In the genomic region with DNA sequence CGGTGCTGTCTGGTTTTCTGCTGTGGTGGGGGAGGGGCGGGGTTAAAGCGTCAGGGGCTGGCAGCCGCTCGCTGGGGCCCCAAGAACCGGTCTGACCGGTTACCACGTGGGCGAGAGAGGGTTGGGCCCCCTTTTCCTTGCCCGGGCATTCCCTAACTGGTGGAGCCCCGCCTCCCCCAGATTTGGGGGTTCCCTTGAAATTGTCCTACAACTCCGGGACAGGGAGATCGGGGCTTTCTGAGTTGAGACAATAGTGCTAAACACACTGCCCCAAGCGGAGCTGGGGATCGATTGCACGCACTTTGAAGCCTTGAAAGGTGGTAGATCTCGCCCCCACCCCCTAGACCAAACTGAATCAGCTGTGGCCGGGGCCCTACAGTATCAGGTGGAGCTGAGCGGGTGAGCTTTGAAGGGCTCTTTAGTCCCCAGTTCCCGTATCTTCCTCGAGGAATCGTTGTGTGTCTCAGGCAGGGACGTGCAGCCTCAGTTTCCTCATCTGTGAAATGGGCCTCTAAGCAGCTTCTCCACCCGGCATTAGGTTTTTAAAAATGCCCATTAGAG, we compare ENCODE assay signal across 8 cellular contexts. TPM values are rescaled to one million over a fixed set of nuclear protein-coding genes. Genes with fewer than 3 reads are reported as not detected.
DNase-seq lines count a peak whose midpoint lies in the region; ATAC-seq, FAIRE-seq and TF ChIP-seq lines count a peak whose summit lies in the region.

No MANE protein-coding gene starts in this region.

- H3K4me1 ChIP-seq in adrenal gland (replicated peaks in 1 of 2), result peaks cover 11 to 28% of the 10 kb centered on the region in 2 donors

- H3K4me1 Mint-ChIP-seq in T-helper 17 cell, result peaks cover 59% of the 10 kb centered on the region

- DNase-seq in D721Med (ENCODE audit: insufficient read length, low spot score), result no peak
- peak; percentile 62 to 71 (median 65) for DNase-seq in T-helper 17 cell
- DNase-seq in adrenal gland, result peak; percentile 76 to 87 (median 83)
- peak; percentile 57 for DNase-seq in hepatic stellate cell (ENCODE audit: low spot score)
- DNase-seq in skeletal muscle cell (ENCODE audit: low read depth), result no peak
- DNase-seq in cerebellar nuclear complex (lab: John Stamatoyannopoulos, UW), result no peak

- H3K27ac Mint-ChIP-seq in T-helper 17 cell, result peak overlapping the region; percentile 97

- ATAC-seq in T-helper 17 cell (peak; percentile 32), GM21515 (IDR thresholded peaks at IDR 0.05; ENCODE audit: unreplicated experiment) (no peak)

- peak overlapping the region; percentile 93 for H3K4me3 Mint-ChIP-seq in T-helper 17 cell

- TF ChIP-seq CTCF in D721Med (IDR thresholded peaks at IDR 0.05; ENCODE audit: insufficient read depth, missing control alignments) (peak; percentile 13), adrenal gland (IDR thresholded peaks at IDR 0.05) (peak in 2 of 6 experiments; percentile 11 to 23)

- peak in 1 of 2 donors; percentile 21 for TF ChIP-seq POLR2A in adrenal gland (IDR thresholded peaks at IDR 0.05)

- peaks cover 8% of the 10 kb centered on the region for H3K36me3 Mint-ChIP-seq in T-helper 17 cell (ENCODE audit: low read depth)

- FAIRE-seq in D721Med (lab: Jason Lieb, UNC), result no peak

- H3K9me3 ChIP-seq in T-helper 17 cell (ENCODE audit: control insufficient read depth, low read length, poor library complexity, severe bottlenecking), result peaks cover 4% of the 10 kb centered on the region
- H3K9me3 ChIP-seq in adrenal gland (replicated peaks in 1 of 3), result no peaks in the 10 kb centered on the region

- peak overlapping the region; percentile 97 to 99 (median 98) for H3K27ac ChIP-seq in adrenal gland

- no peak for TF ChIP-seq RAD21 in Ishikawa (IDR thresholded peaks at IDR 0.05; ENCODE audit: low read depth)

- intact Hi-C loops in adrenal gland (cut with DNase I), result no loop called here

- H3K27me3 ChIP-seq in adrenal gland, result no peaks in the 10 kb centered on the region

- H3K4me3 ChIP-seq in adrenal gland (peak overlapping the region in 3 of 4 donors; percentile 19 to 88 (median 64)), skeletal muscle cell (ENCODE audit: low read depth, low read length) (peak overlapping the region; percentile 81)

- H3K36me3 ChIP-seq in adrenal gland (replicated peaks in 1 of 2), result no peaks in the 10 kb centered on the region

- TF ChIP-seq EP300 in Ishikawa (IDR thresholded peaks at IDR 0.05; ENCODE audit: borderline replicate concordance), result peak; percentile 59

- no peaks in the 10 kb centered on the region for H3K27me3 Mint-ChIP-seq in T-helper 17 cell

- WGBS in adrenal gland, 4 donors, result 5 to 10% (median 6%) methylated on average over 13 to 24 of the region's 24 CpGs

TF ChIP-seq in Ishikawa, 13 proteins besides CTCF, POLR2A, EP300 and RAD21:
- peak; percentile 66 for TF ChIP-seq EGR1 (IDR thresholded peaks at IDR 0.05)
- 0 out of 2 replicates have a peak, but pooled peaks have one; percentile 18 for TF ChIP-seq FOXM1 (IDR thresholded peaks at IDR 0.05; ENCODE audit: borderline replicate concordance, low read depth)
- peak; percentile 34; the same call in 1 of the 2 replicates for TF ChIP-seq CREB1 (IDR thresholded peaks at IDR 0.05; ENCODE audit: low read depth)
- TF ChIP-seq TAF1 (IDR thresholded peaks at IDR 0.05; ENCODE audit: low read depth), result 0 out of 2 replicates have a peak, but pooled peaks have one; percentile 24
- TF ChIP-seq TCF12 (IDR thresholded peaks at IDR 0.05; ENCODE audit: low read depth), result peak; percentile 84
- TF ChIP-seq NFIC (IDR thresholded peaks at IDR 0.05), result peak; percentile 77
- 0 out of 2 replicates have a peak, but pooled peaks have one; percentile 24 for TF ChIP-seq CEBPB (IDR thresholded peaks at IDR 0.05)
- TF ChIP-seq, protein P1, sequence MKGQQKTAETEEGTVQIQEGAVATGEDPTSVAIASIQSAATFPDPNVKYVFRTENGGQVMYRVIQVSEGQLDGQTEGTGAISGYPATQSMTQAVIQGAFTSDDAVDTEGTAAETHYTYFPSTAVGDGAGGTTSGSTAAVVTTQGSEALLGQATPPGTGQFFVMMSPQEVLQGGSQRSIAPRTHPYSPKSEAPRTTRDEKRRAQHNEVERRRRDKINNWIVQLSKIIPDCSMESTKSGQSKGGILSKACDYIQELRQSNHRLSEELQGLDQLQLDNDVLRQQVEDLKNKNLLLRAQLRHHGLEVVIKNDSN (IDR thresholded peaks at IDR 0.05), result peak; percentile 93
- TF ChIP-seq, protein P2, sequence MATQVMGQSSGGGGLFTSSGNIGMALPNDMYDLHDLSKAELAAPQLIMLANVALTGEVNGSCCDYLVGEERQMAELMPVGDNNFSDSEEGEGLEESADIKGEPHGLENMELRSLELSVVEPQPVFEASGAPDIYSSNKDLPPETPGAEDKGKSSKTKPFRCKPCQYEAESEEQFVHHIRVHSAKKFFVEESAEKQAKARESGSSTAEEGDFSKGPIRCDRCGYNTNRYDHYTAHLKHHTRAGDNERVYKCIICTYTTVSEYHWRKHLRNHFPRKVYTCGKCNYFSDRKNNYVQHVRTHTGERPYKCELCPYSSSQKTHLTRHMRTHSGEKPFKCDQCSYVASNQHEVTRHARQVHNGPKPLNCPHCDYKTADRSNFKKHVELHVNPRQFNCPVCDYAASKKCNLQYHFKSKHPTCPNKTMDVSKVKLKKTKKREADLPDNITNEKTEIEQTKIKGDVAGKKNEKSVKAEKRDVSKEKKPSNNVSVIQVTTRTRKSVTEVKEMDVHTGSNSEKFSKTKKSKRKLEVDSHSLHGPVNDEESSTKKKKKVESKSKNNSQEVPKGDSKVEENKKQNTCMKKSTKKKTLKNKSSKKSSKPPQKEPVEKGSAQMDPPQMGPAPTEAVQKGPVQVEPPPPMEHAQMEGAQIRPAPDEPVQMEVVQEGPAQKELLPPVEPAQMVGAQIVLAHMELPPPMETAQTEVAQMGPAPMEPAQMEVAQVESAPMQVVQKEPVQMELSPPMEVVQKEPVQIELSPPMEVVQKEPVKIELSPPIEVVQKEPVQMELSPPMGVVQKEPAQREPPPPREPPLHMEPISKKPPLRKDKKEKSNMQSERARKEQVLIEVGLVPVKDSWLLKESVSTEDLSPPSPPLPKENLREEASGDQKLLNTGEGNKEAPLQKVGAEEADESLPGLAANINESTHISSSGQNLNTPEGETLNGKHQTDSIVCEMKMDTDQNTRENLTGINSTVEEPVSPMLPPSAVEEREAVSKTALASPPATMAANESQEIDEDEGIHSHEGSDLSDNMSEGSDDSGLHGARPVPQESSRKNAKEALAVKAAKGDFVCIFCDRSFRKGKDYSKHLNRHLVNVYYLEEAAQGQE (IDR thresholded peaks at IDR 0.05; ENCODE audit: low read depth), result no peak
- TF ChIP-seq, protein P3, sequence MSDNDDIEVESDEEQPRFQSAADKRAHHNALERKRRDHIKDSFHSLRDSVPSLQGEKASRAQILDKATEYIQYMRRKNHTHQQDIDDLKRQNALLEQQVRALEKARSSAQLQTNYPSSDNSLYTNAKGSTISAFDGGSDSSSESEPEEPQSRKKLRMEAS (IDR thresholded peaks at IDR 0.05), result peak; percentile 90
- no peak for TF ChIP-seq ZBTB7A (IDR thresholded peaks at IDR 0.05; ENCODE audit: low read depth)
- TF ChIP-seq YY1 (IDR thresholded peaks at IDR 0.05; ENCODE audit: low read depth), result no peak
- TF ChIP-seq TEAD4 (IDR thresholded peaks at IDR 0.05), result peak; percentile 70

RNA-seq across cellular contexts. Expression of a gene that starts 4.8 kb away (rescaled TPM):
- total RNA-seq in T-helper 17 cell, result 100 to 1,000 TPM; 376 to 523 TPM
- 100 to 1,000 TPM in 2 of 8 donors, 10 to 100 TPM in 6; 36.4 to 121 (median 61.8) TPM for total RNA-seq in adrenal gland
- polyA plus RNA-seq in adrenal gland, result 100 to 1,000 TPM in 1 of 3 donors, 10 to 100 TPM in 1, 1 to 10 TPM in 1; 7.4 to 120 (median 97.1) TPM

RNA-seq across cellular contexts. Expression of a gene that starts 4.8 kb away (rescaled TPM):
- total RNA-seq in T-helper 17 cell, result 10 to 100 TPM; 33.5 TPM
- total RNA-seq in adrenal gland, result 10 to 100 TPM; 30.5 to 90.7 (median 65.0) TPM
- polyA plus RNA-seq in adrenal gland, result 100 to 1,000 TPM in 2 of 3 donors, 10 to 100 TPM in 1; 16.0 to 182 (median 159) TPM

RNA-seq across cellular contexts. Expression of a gene that starts 36.9 kb away (rescaled TPM):
- total RNA-seq in T-helper 17 cell (10 to 100 TPM; 23.1 to 26.4 TPM), adrenal gland (10 to 100 TPM; 26.7 to 67.0 (median 48.0) TPM)
- 10 to 100 TPM; 12.4 to 47.7 (median 14.8) TPM for polyA plus RNA-seq in adrenal gland

RNA-seq across cellular contexts. Expression of a gene that starts 38.5 kb away (rescaled TPM):
- total RNA-seq in T-helper 17 cell (10 to 100 TPM; 60.3 to 72.3 TPM), adrenal gland (10 to 100 TPM; 13.4 to 48.0 (median 35.4) TPM)
- polyA plus RNA-seq in adrenal gland, result 100 to 1,000 TPM in 2 of 3 donors, 10 to 100 TPM in 1; 15.5 to 229 (median 120) TPM

RNA-seq across cellular contexts. Expression of a gene that starts 52.3 kb away (rescaled TPM):
- total RNA-seq in T-helper 17 cell (10 to 100 TPM in 1 of 2 donors, 1 to 10 TPM in 1; 6.9 to 17.9 TPM), adrenal gland (10 to 100 TPM in 5 of 8 donors, 1 to 10 TPM in 3; 4.3 to 22.5 (median 13.2) TPM)
- 10 to 100 TPM in 1 of 3 donors, 1 to 10 TPM in 1, under 1 TPM in 1; 0.38 to 18.7 (median 7.9) TPM for polyA plus RNA-seq in adrenal gland

Comparison
In these comparisons a context has a peak if more than half of its experiments do, and no peak if none do; other contexts are left out.
1. DNase-seq: peak in T-helper 17 cell (3 of 3), adrenal gland (7 of 7) and hepatic stellate cell (single experiment); none in D721Med (single experiment), skeletal muscle cell (single experiment) and cerebellar nuclear complex (0 of 2).